ENCODE assay signal across 1 cellular context in genomic region chr10:35642023-35642792, GRCh38.
TF ChIP-seq lines count a peak whose summit lies in the region.

Gene FZD8 (minus strand): TSS chr10:35642296. CDS start chr10:35641429, 867 bp downstream.

TF ChIP-seq in HepG2, 621 proteins besides CTCF, POLR2A, EP300 and RAD21 (continued from another document and continues in another):
- no peak for TF ChIP-seq E2F1 (CRISPR knock-in tag; IDR thresholded peaks at IDR 0.05)
- TF ChIP-seq ZNF12 (CRISPR knock-in tag; IDR thresholded peaks at IDR 0.05), result no peak
- no peak for TF ChIP-seq ZNF207 (IDR thresholded peaks at IDR 0.05; ENCODE audit: borderline replicate concordance)
- peak; percentile 52; the same call in 1 of the 2 replicates for TF ChIP-seq UBTF (CRISPR knock-in tag; IDR thresholded peaks at IDR 0.05)
- TF ChIP-seq CREBL2 (CRISPR knock-in tag; IDR thresholded peaks at IDR 0.05; ENCODE audit: borderline replicate concordance), result no peak
- TF ChIP-seq TBL1XR1 (IDR thresholded peaks at IDR 0.05; ENCODE audit: borderline replicate concordance, low read length, partially characterized antibody), result no peak
- TF ChIP-seq RFXAP (CRISPR knock-in tag; IDR thresholded peaks at IDR 0.05; ENCODE audit: borderline replicate concordance), result no peak
- no peak for TF ChIP-seq DNMT3B (CRISPR knock-in tag; conservative IDR thresholded peaks at IDR 0.05)
- no peak for TF ChIP-seq PRDM4 (CRISPR knock-in tag; IDR thresholded peaks at IDR 0.05; ENCODE audit: borderline replicate concordance)
- no peak for TF ChIP-seq WIZ (CRISPR knock-in tag; IDR thresholded peaks at IDR 0.05)
- no peak for TF ChIP-seq RBM22 (optimal IDR thresholded peaks at IDR 0.05; ENCODE audit: low read length)
- no peak for TF ChIP-seq ZNF292 (CRISPR knock-in tag; IDR thresholded peaks at IDR 0.05; ENCODE audit: borderline replicate concordance, low read depth)
- TF ChIP-seq ZNF747 (CRISPR knock-in tag; IDR thresholded peaks at IDR 0.05; ENCODE audit: borderline replicate concordance), result no peak
- peak; percentile 41; the same call in 1 of the 2 replicates for TF ChIP-seq MYPOP (CRISPR knock-in tag; IDR thresholded peaks at IDR 0.05)
- no peak for TF ChIP-seq TERF1 (CRISPR knock-in tag; IDR thresholded peaks at IDR 0.05)
- no peak for TF ChIP-seq ZNF766 (CRISPR knock-in tag; IDR thresholded peaks at IDR 0.05; ENCODE audit: borderline replicate concordance)
- TF ChIP-seq SAP130 (CRISPR knock-in tag; IDR thresholded peaks at IDR 0.05; ENCODE audit: low read depth), result no peak
- no peak for TF ChIP-seq STAT5B (CRISPR knock-in tag; IDR thresholded peaks at IDR 0.05)
- no peak for TF ChIP-seq RXRB (CRISPR knock-in tag; IDR thresholded peaks at IDR 0.05; ENCODE audit: borderline replicate concordance)
- no peak for TF ChIP-seq BRF2 (CRISPR knock-in tag; IDR thresholded peaks at IDR 0.05)
- no peak for TF ChIP-seq ZNF704 (CRISPR knock-in tag; IDR thresholded peaks at IDR 0.05; ENCODE audit: borderline replicate concordance)
- TF ChIP-seq ZC3H13 (CRISPR knock-in tag; IDR thresholded peaks at IDR 0.05), result no peak
- no peak for TF ChIP-seq ZBTB43 (CRISPR knock-in tag; conservative IDR thresholded peaks at IDR 0.05)
- TF ChIP-seq SOX6 (IDR thresholded peaks at IDR 0.05), result no peak
- TF ChIP-seq SOX6 (CRISPR knock-in tag; IDR thresholded peaks at IDR 0.05), result no peak
- no peak; the same call in 1 of the 2 replicates for TF ChIP-seq PHF8 (CRISPR knock-in tag; IDR thresholded peaks at IDR 0.05)
- no peak for TF ChIP-seq ZNF260 (CRISPR knock-in tag; IDR thresholded peaks at IDR 0.05; ENCODE audit: borderline replicate concordance, low read depth)
- TF ChIP-seq KDM5B (CRISPR knock-in tag; IDR thresholded peaks at IDR 0.05; ENCODE audit: borderline replicate concordance), result no peak
- TF ChIP-seq SNAPC4 (CRISPR knock-in tag; IDR thresholded peaks at IDR 0.05), result no peak
- no peak for TF ChIP-seq ATF5 (CRISPR knock-in tag; IDR thresholded peaks at IDR 0.05; ENCODE audit: low read depth)
- no peak for TF ChIP-seq HNF1B (CRISPR knock-in tag; IDR thresholded peaks at IDR 0.05)
- no peak for TF ChIP-seq GATA4 (IDR thresholded peaks at IDR 0.05; ENCODE audit: borderline replicate concordance, low read depth)
- TF ChIP-seq ZNF446 (CRISPR knock-in tag; IDR thresholded peaks at IDR 0.05), result no peak
- no peak for TF ChIP-seq RBAK (CRISPR knock-in tag; IDR thresholded peaks at IDR 0.05)
- TF ChIP-seq ZNF678 (CRISPR knock-in tag; IDR thresholded peaks at IDR 0.05), result no peak
- 0 out of 2 replicates have a peak, but pooled peaks have one; percentile 21 for TF ChIP-seq ZNF350 (CRISPR knock-in tag; IDR thresholded peaks at IDR 0.05; ENCODE audit: borderline replicate concordance, low read depth)
- no peak for TF ChIP-seq FOXJ3 (CRISPR knock-in tag; IDR thresholded peaks at IDR 0.05; ENCODE audit: borderline replicate concordance)
